Comparison of ENCODE assay signal across 10 cellular contexts in genomic region chr16:74034862-74035261, GRCh38.
DNase-seq lines count a peak whose midpoint lies in the region; ATAC-seq and TF ChIP-seq lines count a peak whose summit lies in the region.
"Had no signal": no experiment of that assay in that cellular context is flagged by ENCODE, and none has a peak within 500 bp of the region (broad histone marks: within the 10 kb centered on the region; RNA-seq: fewer than 3 reads in every experiment).

No MANE protein-coding gene starts in this region.

- peak in 55 of 56 donors; percentile 14 to 74 (median 52) for TF ChIP-seq CTCF in dorsolateral prefrontal cortex (IDR thresholded peaks at IDR 0.05 in 54 of 56, conservative IDR thresholded peaks at IDR 0.05 in 2 of 56; ENCODE audit: low read depth in 1 of 56, partially characterized antibody in 56 of 56)
- peak; percentile 68 for TF ChIP-seq CTCF in progenitor cell of endocrine pancreas (IDR thresholded peaks at IDR 0.05; ENCODE audit: unreplicated experiment)

- no peaks in the 10 kb centered on the region for H3K9me3 Mint-ChIP-seq in progenitor cell of endocrine pancreas (ENCODE audit: low read depth)

- peaks cover 1% of the 10 kb centered on the region for H3K4me1 Mint-ChIP-seq in progenitor cell of endocrine pancreas (ENCODE audit: low read depth)

- H3K4me3 Mint-ChIP-seq in progenitor cell of endocrine pancreas (ENCODE audit: low read depth), result no peak overlapping the region

- peak; percentile 16 to 61 (median 51) for DNase-seq in NCI-H1417 (lab: John Stamatoyannopoulos, UW)
- no peak for DNase-seq in NCI-H1417 treated with DMSO at 0.1 percent for 48 hours (lab: John Stamatoyannopoulos, UW)
- peak; percentile 18 for DNase-seq in NCI-H1694 treated with DMSO at 0.1 percent for 48 hours (lab: John Stamatoyannopoulos, UW)
- DNase-seq in dorsolateral prefrontal cortex, result no peak
- no peak for DNase-seq in progenitor cell of endocrine pancreas (ENCODE audit: low spot score, unreplicated experiment)
- DNase-seq in NCI-H128 (lab: John Stamatoyannopoulos, UW; ENCODE audit: unreplicated experiment), result no peak

- intact Hi-C loops in dorsolateral prefrontal cortex (cut with DNase I), result no loop called here

- ATAC-seq in HG02973 (IDR thresholded peaks at IDR 0.05; ENCODE audit: unreplicated experiment) (no peak), GM19397 (IDR thresholded peaks at IDR 0.05; ENCODE audit: unreplicated experiment) (no peak)

- no peak overlapping the region for H3K27ac Mint-ChIP-seq in progenitor cell of endocrine pancreas

- peaks cover 0 to 13% (median 0%) of the 10 kb centered on the region in 45 donors for H3K27me3 ChIP-seq in dorsolateral prefrontal cortex
- H3K27me3 ChIP-seq: BLaER1 had no signal

- H3K36me3 Mint-ChIP-seq in progenitor cell of endocrine pancreas (ENCODE audit: insufficient read depth), result no peaks in the 10 kb centered on the region

- peaks cover 5% of the 10 kb centered on the region for H3K27me3 Mint-ChIP-seq in progenitor cell of endocrine pancreas

- no peak overlapping the region for H3K27ac ChIP-seq in dorsolateral prefrontal cortex
- H3K27ac ChIP-seq: BLaER1, KMS-11 had no signal

- peak overlapping the region in 13 of 59 donors; percentile 1 to 45 (median 11) for H3K4me3 ChIP-seq in dorsolateral prefrontal cortex
- H3K4me3 ChIP-seq: BLaER1 had no signal

Comparison
In these comparisons a context has a peak if more than half of its experiments do, and no peak if none do; other contexts are left out.
1. DNase-seq: peak in NCI-H1417 (3 of 3) and NCI-H1694 treated with DMSO at 0.1 percent for 48 hours (single experiment); none in NCI-H1417 treated with DMSO at 0.1 percent for 48 hours (single experiment), dorsolateral prefrontal cortex (0 of 10), progenitor cell of endocrine pancreas (single experiment) and NCI-H128 (single experiment).